In genomic region chr5:170861295-170861854, GRCh38 we compare ENCODE assay signal across 10 cellular contexts. TPM values are rescaled to one million over a fixed set of nuclear protein-coding genes. Genes with fewer than 3 reads are reported as not detected.
DNase-seq lines count a peak whose midpoint lies in the region; ATAC-seq and TF ChIP-seq lines count a peak whose summit lies in the region.
"Had no signal": no experiment of that assay in that cellular context is flagged by ENCODE, and none has a peak within 500 bp of the region (broad histone marks: within the 10 kb centered on the region; RNA-seq: fewer than 3 reads in every experiment).

No MANE protein-coding gene starts in this region.

- H3K18ac ChIP-seq in mesenchymal stem cell (ENCODE audit: low read depth in 1 of 2, low read length in 2 of 2): no peak overlapping the region

- H3K9ac ChIP-seq in mesenchymal stem cell (ENCODE audit: low read length): no peak overlapping the region
- H3K9ac ChIP-seq: BLaER1 had no signal

- no peak overlapping the region for H2BK15ac ChIP-seq in mesenchymal stem cell (ENCODE audit: low read depth, poor library complexity, severe bottlenecking)

- H3K9me3 ChIP-seq in mesenchymal stem cell (ENCODE audit: control insufficient read depth, low read length) (peaks cover 33% of the 10 kb centered on the region), tibial artery (peaks cover 0 to 21% (median 21%) of the 10 kb centered on the region in 3 donors)

- peaks cover 0 to 5% of the 10 kb centered on the region in 2 experiments for H3K27me3 ChIP-seq in mesenchymal stem cell (ENCODE audit: control insufficient read depth in 1 of 2, insufficient read depth in 1 of 2, low read length in 2 of 2)
- no peaks in the 10 kb centered on the region for H3K27me3 ChIP-seq in tibial artery
- H3K27me3 ChIP-seq: BLaER1 had no signal

- no peak overlapping the region for H2BK120ac ChIP-seq in mesenchymal stem cell (ENCODE audit: low read depth, low read length)

- H3K14ac ChIP-seq in mesenchymal stem cell (ENCODE audit: low read length in 2 of 2): no peak overlapping the region

- no peak overlapping the region for H2AFZ ChIP-seq in mesenchymal stem cell (ENCODE audit: low read depth, low read length)

- H3K23ac ChIP-seq in mesenchymal stem cell (ENCODE audit: low read length in 2 of 2): no peak overlapping the region

- WGBS in mesenchymal stem cell: 35% methylated on average over 6 of the region's 22 CpGs

- peaks cover 23% of the 10 kb centered on the region for H3K9me3 Mint-ChIP-seq in activated naive CD8-positive, alpha-beta T cell (ENCODE audit: low read depth)
- peaks cover 30% of the 10 kb centered on the region for H3K9me3 Mint-ChIP-seq in activated naive CD8-positive, alpha-beta T cell treated with anti-CD3 and anti-CD28 coated beads, Interleukin-2, amount 50 U/mL, for 24 hours
- H3K9me3 Mint-ChIP-seq in chondrocyte (ENCODE audit: low read depth): peaks cover 22% of the 10 kb centered on the region

- peaks cover 2% of the 10 kb centered on the region for H3K4me1 ChIP-seq in mesenchymal stem cell (ENCODE audit: control insufficient read depth, insufficient read depth, low read depth, low read length)
- H3K4me1 ChIP-seq in tibial artery: peaks cover 0 to 5% (median 2%) of the 10 kb centered on the region in 4 donors
- H3K4me1 ChIP-seq: BLaER1 had no signal

- intact Hi-C loops in tibial artery (cut with DNase I; ENCODE audit: low total_unique reads): no loop called here

- no peak overlapping the region for H3K27ac Mint-ChIP-seq in activated naive CD8-positive, alpha-beta T cell
- H3K27ac Mint-ChIP-seq in activated naive CD8-positive, alpha-beta T cell treated with anti-CD3 and anti-CD28 coated beads, Interleukin-2, amount 50 U/mL, for 24 hours: no peak overlapping the region
- peak overlapping the region; percentile 50 for H3K27ac Mint-ChIP-seq in chondrocyte (ENCODE audit: unreplicated experiment)

- no peak overlapping the region for H3K4ac ChIP-seq in mesenchymal stem cell (ENCODE audit: low read depth in 1 of 2, low read length in 2 of 2)

- peak overlapping the region; percentile 41 to 87 for H3K4me3 ChIP-seq in mesenchymal stem cell (ENCODE audit: insufficient read depth in 1 of 2, low read depth in 1 of 2, low read length in 2 of 2)
- H3K4me3 ChIP-seq in tibial artery: peak overlapping the region; percentile 62 to 94
- H3K4me3 ChIP-seq: BLaER1 had no signal

- H2AK5ac ChIP-seq in mesenchymal stem cell (ENCODE audit: low read length, severe bottlenecking): no peak overlapping the region

- peaks cover 54% of the 10 kb centered on the region for H3K27me3 Mint-ChIP-seq in activated naive CD8-positive, alpha-beta T cell
- H3K27me3 Mint-ChIP-seq in activated naive CD8-positive, alpha-beta T cell treated with anti-CD3 and anti-CD28 coated beads, Interleukin-2, amount 50 U/mL, for 24 hours: peaks cover 39% of the 10 kb centered on the region
- no peaks in the 10 kb centered on the region for H3K27me3 Mint-ChIP-seq in chondrocyte (ENCODE audit: low read depth)

- peaks cover 16% of the 10 kb centered on the region for H3K36me3 Mint-ChIP-seq in activated naive CD8-positive, alpha-beta T cell
- peaks cover 17% of the 10 kb centered on the region for H3K36me3 Mint-ChIP-seq in activated naive CD8-positive, alpha-beta T cell treated with anti-CD3 and anti-CD28 coated beads, Interleukin-2, amount 50 U/mL, for 24 hours (ENCODE audit: low read depth)
- peaks cover 8% of the 10 kb centered on the region for H3K36me3 Mint-ChIP-seq in chondrocyte (ENCODE audit: low read depth)

- H3K79me1 ChIP-seq in mesenchymal stem cell (replicated peaks; ENCODE audit: low read length, poor library complexity, severe bottlenecking): peaks cover 10% of the 10 kb centered on the region

- H4K91ac ChIP-seq in mesenchymal stem cell (ENCODE audit: low read length): no peak overlapping the region

- H2BK5ac ChIP-seq in mesenchymal stem cell (ENCODE audit: low read depth, low read length, poor library complexity, severe bottlenecking): no peak overlapping the region

- H2BK12ac ChIP-seq in mesenchymal stem cell (ENCODE audit: low read length in 2 of 2): no peak overlapping the region

- no peak for DNase-seq in activated naive CD8-positive, alpha-beta T cell treated with anti-CD3 and anti-CD28 coated beads, Interleukin-2, amount 50 U/mL, for 24 hours
- no peak for DNase-seq in chondrocyte (ENCODE audit: low spot score)
- DNase-seq in mesenchymal stem cell: peak; percentile 13
- DNase-seq in tibial artery: no peak
- DNase-seq in Kasumi-1 (lab: John Stamatoyannopoulos, UW): no peak
- DNase-seq: activated CD8-positive, alpha-beta memory T cell treated with anti-CD3 and anti-CD28 coated beads for 24 hours had no signal

- no peak overlapping the region for H4K8ac ChIP-seq in mesenchymal stem cell (ENCODE audit: low read length)

- no peak for TF ChIP-seq CTCF in chondrocyte (IDR thresholded peaks at IDR 0.05)
- TF ChIP-seq CTCF in tibial artery (IDR thresholded peaks at IDR 0.05): no peak

- H3K27ac ChIP-seq in mesenchymal stem cell (ENCODE audit: low read length, poor library complexity, severe bottlenecking) (peak overlapping the region; percentile 30), tibial artery (peak overlapping the region in 1 of 2 donors; percentile 47)
- H3K27ac ChIP-seq: BLaER1 had no signal

- H3K36me3 ChIP-seq in mesenchymal stem cell (ENCODE audit: control insufficient read depth in 1 of 2, insufficient read depth in 2 of 2, low read depth in 1 of 2, low read length in 2 of 2) (no peaks in the 10 kb centered on the region), tibial artery (no peaks in the 10 kb centered on the region)
- H3K36me3 ChIP-seq: BLaER1 had no signal

- peaks cover 11% of the 10 kb centered on the region for H3K4me1 Mint-ChIP-seq in activated naive CD8-positive, alpha-beta T cell (ENCODE audit: low read depth)
- peaks cover 6% of the 10 kb centered on the region for H3K4me1 Mint-ChIP-seq in activated naive CD8-positive, alpha-beta T cell treated with anti-CD3 and anti-CD28 coated beads, Interleukin-2, amount 50 U/mL, for 24 hours
- peaks cover 23% of the 10 kb centered on the region for H3K4me1 Mint-ChIP-seq in chondrocyte (ENCODE audit: low read depth)

- peak overlapping the region; percentile 37 for H3K4me2 ChIP-seq in mesenchymal stem cell (ENCODE audit: low read length, poor library complexity, severe bottlenecking)
- H3K4me2 ChIP-seq: BLaER1 had no signal

- peak overlapping the region; percentile 69 for H3K4me3 Mint-ChIP-seq in activated naive CD8-positive, alpha-beta T cell
- no peak overlapping the region for H3K4me3 Mint-ChIP-seq in activated naive CD8-positive, alpha-beta T cell treated with anti-CD3 and anti-CD28 coated beads, Interleukin-2, amount 50 U/mL, for 24 hours
- H3K4me3 Mint-ChIP-seq in chondrocyte (ENCODE audit: unreplicated experiment): peak overlapping the region; percentile 64

- no peak for ATAC-seq in activated naive CD8-positive, alpha-beta T cell treated with anti-CD3 and anti-CD28 coated beads, Interleukin-2, amount 50 U/mL, for 24 hours
- ATAC-seq in HG02852 (IDR thresholded peaks at IDR 0.05; ENCODE audit: unreplicated experiment) (no peak), SK-N-SH treated with all-trans-retinoic acid at 6 μM for 48 hours (no peak)

TF ChIP-seq in SK-N-SH treated with all-trans-retinoic acid at 6 μM for 48 hours, 23 proteins besides CTCF, POLR2A, EP300 and RAD21:
- no peak for TF ChIP-seq ZC3H10 (CRISPR knock-in tag; IDR thresholded peaks at IDR 0.05)
- no peak for TF ChIP-seq BACH2 (CRISPR knock-in tag; IDR thresholded peaks at IDR 0.05; ENCODE audit: borderline replicate concordance)
- no peak for TF ChIP-seq ZFP30 (CRISPR knock-in tag; IDR thresholded peaks at IDR 0.05)
- no peak for TF ChIP-seq TSHZ2 (CRISPR knock-in tag; IDR thresholded peaks at IDR 0.05)
- TF ChIP-seq ZFP3 (CRISPR knock-in tag; IDR thresholded peaks at IDR 0.05): no peak
- no peak for TF ChIP-seq PPARA (CRISPR knock-in tag; IDR thresholded peaks at IDR 0.05; ENCODE audit: borderline replicate concordance)
- no peak for TF ChIP-seq ESRRG (CRISPR knock-in tag; IDR thresholded peaks at IDR 0.05)

RNA-seq across cellular contexts. Expression of gene RANBP17, which starts 0.4 kb away (rescaled TPM):
- 22.5 to 35.7 TPM (median 24.5 TPM) in 3 replicates for total RNA-seq in chondrocyte
- 3.8 TPM for polyA plus RNA-seq in mesenchymal stem cell (2013, experiment 1 of 2)
- 3.5 TPM for polyA plus RNA-seq in mesenchymal stem cell (2013, experiment 2 of 2)
